In the genomic region with DNA sequence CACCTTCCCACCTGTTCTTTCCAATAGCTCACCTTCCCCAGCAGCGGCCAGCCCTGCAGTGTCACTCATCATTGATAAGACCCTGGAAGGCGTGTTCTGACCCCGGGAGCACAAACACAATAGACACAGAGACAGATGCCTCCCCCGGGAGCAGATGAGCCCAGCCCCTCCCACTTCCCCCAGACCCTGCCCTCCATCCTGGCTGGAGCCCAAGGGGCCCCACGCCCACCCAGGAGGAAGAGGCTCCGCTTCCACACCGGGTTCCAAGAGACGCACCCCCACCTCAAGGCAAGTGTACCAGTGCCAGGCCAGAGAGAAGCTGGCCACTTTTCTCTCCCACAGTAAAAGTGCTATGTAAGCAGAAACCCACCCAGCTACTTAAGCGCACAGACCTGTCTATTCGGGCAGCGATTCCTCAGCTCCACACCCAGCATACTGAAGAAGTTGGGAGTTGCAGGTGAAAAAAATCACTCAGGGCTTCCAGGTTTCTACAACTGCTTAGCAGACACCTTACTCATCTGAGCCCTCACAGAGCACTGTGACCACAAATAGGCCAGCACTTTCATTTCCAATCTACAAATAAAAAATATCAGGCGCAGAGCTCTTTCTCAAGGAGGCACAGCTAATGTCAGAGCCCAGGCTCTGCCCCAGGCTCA, we compare ENCODE assay signal across 1 cellular context.
TF ChIP-seq lines count a peak whose summit lies in the region.

No MANE protein-coding gene starts in this region.

TF ChIP-seq in SK-N-SH treated with all-trans-retinoic acid at 6 μM for 48 hours, 23 proteins besides CTCF, POLR2A, EP300 and RAD21 (continued from another document):
- TF ChIP-seq, protein P1, sequence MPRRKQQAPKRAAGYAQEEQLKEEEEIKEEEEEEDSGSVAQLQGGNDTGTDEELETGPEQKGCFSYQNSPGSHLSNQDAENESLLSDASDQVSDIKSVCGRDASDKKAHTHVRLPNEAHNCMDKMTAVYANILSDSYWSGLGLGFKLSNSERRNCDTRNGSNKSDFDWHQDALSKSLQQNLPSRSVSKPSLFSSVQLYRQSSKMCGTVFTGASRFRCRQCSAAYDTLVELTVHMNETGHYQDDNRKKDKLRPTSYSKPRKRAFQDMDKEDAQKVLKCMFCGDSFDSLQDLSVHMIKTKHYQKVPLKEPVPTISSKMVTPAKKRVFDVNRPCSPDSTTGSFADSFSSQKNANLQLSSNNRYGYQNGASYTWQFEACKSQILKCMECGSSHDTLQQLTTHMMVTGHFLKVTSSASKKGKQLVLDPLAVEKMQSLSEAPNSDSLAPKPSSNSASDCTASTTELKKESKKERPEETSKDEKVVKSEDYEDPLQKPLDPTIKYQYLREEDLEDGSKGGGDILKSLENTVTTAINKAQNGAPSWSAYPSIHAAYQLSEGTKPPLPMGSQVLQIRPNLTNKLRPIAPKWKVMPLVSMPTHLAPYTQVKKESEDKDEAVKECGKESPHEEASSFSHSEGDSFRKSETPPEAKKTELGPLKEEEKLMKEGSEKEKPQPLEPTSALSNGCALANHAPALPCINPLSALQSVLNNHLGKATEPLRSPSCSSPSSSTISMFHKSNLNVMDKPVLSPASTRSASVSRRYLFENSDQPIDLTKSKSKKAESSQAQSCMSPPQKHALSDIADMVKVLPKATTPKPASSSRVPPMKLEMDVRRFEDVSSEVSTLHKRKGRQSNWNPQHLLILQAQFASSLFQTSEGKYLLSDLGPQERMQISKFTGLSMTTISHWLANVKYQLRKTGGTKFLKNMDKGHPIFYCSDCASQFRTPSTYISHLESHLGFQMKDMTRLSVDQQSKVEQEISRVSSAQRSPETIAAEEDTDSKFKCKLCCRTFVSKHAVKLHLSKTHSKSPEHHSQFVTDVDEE (CRISPR knock-in tag; IDR thresholded peaks at IDR 0.05) = no peak
- TF ChIP-seq, protein P2, sequence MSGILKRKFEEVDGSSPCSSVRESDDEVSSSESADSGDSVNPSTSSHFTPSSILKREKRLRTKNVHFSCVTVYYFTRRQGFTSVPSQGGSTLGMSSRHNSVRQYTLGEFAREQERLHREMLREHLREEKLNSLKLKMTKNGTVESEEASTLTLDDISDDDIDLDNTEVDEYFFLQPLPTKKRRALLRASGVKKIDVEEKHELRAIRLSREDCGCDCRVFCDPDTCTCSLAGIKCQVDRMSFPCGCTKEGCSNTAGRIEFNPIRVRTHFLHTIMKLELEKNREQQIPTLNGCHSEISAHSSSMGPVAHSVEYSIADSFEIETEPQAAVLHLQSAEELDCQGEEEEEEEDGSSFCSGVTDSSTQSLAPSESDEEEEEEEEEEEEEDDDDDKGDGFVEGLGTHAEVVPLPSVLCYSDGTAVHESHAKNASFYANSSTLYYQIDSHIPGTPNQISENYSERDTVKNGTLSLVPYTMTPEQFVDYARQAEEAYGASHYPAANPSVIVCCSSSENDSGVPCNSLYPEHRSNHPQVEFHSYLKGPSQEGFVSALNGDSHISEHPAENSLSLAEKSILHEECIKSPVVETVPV (CRISPR knock-in tag; IDR thresholded peaks at IDR 0.05) = no peak
- TF ChIP-seq RARB (CRISPR knock-in tag; IDR thresholded peaks at IDR 0.05) (no peak), BACH2 (CRISPR knock-in tag; IDR thresholded peaks at IDR 0.05; ENCODE audit: borderline replicate concordance) (no peak), ESRRG (CRISPR knock-in tag; IDR thresholded peaks at IDR 0.05) (no peak)
